Comparison of ENCODE assay signal across 8 cellular contexts in genomic region chr16:15650019-15650697, GRCh38. TPM values are rescaled to one million over a fixed set of nuclear protein-coding genes. Genes with fewer than 3 reads are reported as not detected.
DNase-seq lines count a peak whose midpoint lies in the region; ATAC-seq and TF ChIP-seq lines count a peak whose summit lies in the region.

TSS of gene NDE1 (plus strand) at chr16:15650245. CDS start at chr16:15664779, 14,534 bp downstream.

- peak within 1 kb of the TSS; percentile 89 for H3K9ac ChIP-seq in IMR-90 (ENCODE audit: low read depth, low read length)

- ATAC-seq in GM21526 (IDR thresholded peaks at IDR 0.05; ENCODE audit: low FRiP score, unreplicated experiment) (peak; percentile 56), IMR-90 (ENCODE audit: low read depth) (peak; percentile 96), Panc1 (peak; percentile 98)

- H3K27me3 ChIP-seq in IMR-90 (ENCODE audit: control insufficient read depth, insufficient read depth, low read length), result no peaks in the 10 kb centered on the region
- no peaks in the 10 kb centered on the region for H3K27me3 ChIP-seq in Panc1 (ENCODE audit: control insufficient read depth, insufficient read depth, low read length)
- H3K27me3 ChIP-seq in esophagus squamous epithelium, result no peaks in the 10 kb centered on the region

- H3K27ac ChIP-seq in IMR-90 (ENCODE audit: insufficient read depth, low read length) (peak within 1 kb of the TSS; percentile 73), Panc1 (ENCODE audit: low read length) (peak within 1 kb of the TSS; percentile 86), esophagus squamous epithelium (peak within 1 kb of the TSS; percentile 96 to 99 (median 97))

- H3K9me3 ChIP-seq in IMR-90 (ENCODE audit: control insufficient read depth, insufficient read depth, low read length) (no peaks in the 10 kb centered on the region), Panc1 (ENCODE audit: control insufficient read depth, insufficient read depth, low read depth, low read length) (no peaks in the 10 kb centered on the region), esophagus squamous epithelium (no peaks in the 10 kb centered on the region)

- peak within 1 kb of the TSS; percentile 96 for H3K23ac ChIP-seq in IMR-90 (ENCODE audit: low read depth, low read length)

- POLR2A ChIA-PET in IMR-90 (lab: Charles Lee; ENCODE audit: unreplicated experiment) (no interaction called here), Panc1 (lab: Charles Lee) (no interaction called here)

- H2BK120ac ChIP-seq in IMR-90 (ENCODE audit: low read depth, low read length), result peak within 1 kb of the TSS; percentile 76

- H3K4me1 ChIP-seq in IMR-90 (ENCODE audit: control insufficient read depth, insufficient read depth, low read length) (peaks cover 6% of the 10 kb centered on the region), Panc1 (ENCODE audit: control insufficient read depth, insufficient read depth, low read length) (peaks cover 25% of the 10 kb centered on the region), esophagus squamous epithelium (peaks cover 23 to 52% (median 26%) of the 10 kb centered on the region in 3 donors)

- peak within 1 kb of the TSS; percentile 43 for H2BK20ac ChIP-seq in IMR-90 (ENCODE audit: low read depth, low read length)

- peak; percentile 75 for DNase-seq in DMS153 (lab: John Stamatoyannopoulos, UW)
- peak; percentile 85 for DNase-seq in IMR-90
- DNase-seq in Panc1 (ENCODE audit: low read depth, low spot score), result no peak
- peak; percentile 88 to 92 for DNase-seq in activated T-cell treated with anti-CD3 and anti-CD28 coated beads, Interleukin-2, amount 50 U/mL, for 48 hours
- peak; percentile 19 for DNase-seq in esophagus squamous epithelium (lab: John Stamatoyannopoulos, UW)
- peak; percentile 92 for DNase-seq in myocyte (ENCODE audit: low read depth)
- DNase-seq in stimulated activated CD8-positive, alpha-beta memory T cell treated with anti-CD3 and anti-CD28 coated beads, Interleukin-7, amount 100 ng/mL, for 24 hours (ENCODE audit: low read depth), result peak; percentile 76

- H3K9me1 ChIP-seq in IMR-90 (ENCODE audit: insufficient read depth, low read length), result peaks cover 6% of the 10 kb centered on the region

- peak within 1 kb of the TSS; percentile 65; the same call in 1 of the 2 replicates for H3K56ac ChIP-seq in IMR-90 (ENCODE audit: extremely low read depth, insufficient read depth, low read length)

- H3K4ac ChIP-seq in IMR-90 (ENCODE audit: low read depth, low read length), result peak within 1 kb of the TSS; percentile 84

- H4K8ac ChIP-seq in IMR-90 (ENCODE audit: low read depth in 2 of 2, low read length in 2 of 2), result peak within 1 kb of the TSS; percentile 67 to 76; a peak in 2 of 4 replicates

- H3K4me3 ChIP-seq in IMR-90 (ENCODE audit: insufficient read depth, low read depth, low read length) (peak within 1 kb of the TSS; percentile 93), Panc1 (ENCODE audit: low read depth in 2 of 2, low read length in 2 of 2) (peak within 1 kb of the TSS; percentile 69 to 90), esophagus squamous epithelium (peak within 1 kb of the TSS; percentile 86 to 98 (median 96))

- H2AK9ac ChIP-seq in IMR-90 (replicated peaks; ENCODE audit: low read depth, low read length, poor library complexity), result peak within 1 kb of the TSS; percentile 95

- peak; percentile 68 for TF ChIP-seq POLR2A in IMR-90 (IDR thresholded peaks at IDR 0.05; ENCODE audit: low read depth, low read length)
- peak in 2 of 4 donors; percentile 77 to 89 for TF ChIP-seq POLR2A in esophagus squamous epithelium (IDR thresholded peaks at IDR 0.05)

- WGBS in IMR-90 (ENCODE audit: extremely low coverage in 2 of 2, insufficient read length in 1 of 2), 2 experiments, result 0% methylated on average over 49 of the region's 71 CpGs; no CpG with 5 or more reads in 1 of the 2 experiments
- 0 to 1% methylated on average over 15 to 23 of the region's 71 CpGs for WGBS in esophagus squamous epithelium, 2 donors

- peak within 1 kb of the TSS; percentile 93 for H2AFZ ChIP-seq in IMR-90 (replicated peaks; ENCODE audit: low read length, poor library complexity)

- in situ Hi-C loops in IMR-90 (cut with MboI; ENCODE audit: low sequenced_read_pairs), result no loop called here
- in situ Hi-C loops in Panc1 (cut with HindIII; ENCODE audit: low pct_unique_long_range_greater_than_20kb, low sequenced_read_pairs), result no loop called here

- H3K18ac ChIP-seq in IMR-90 (ENCODE audit: low read depth, low read length), result peak within 1 kb of the TSS; percentile 36

- H2BK5ac ChIP-seq in IMR-90 (ENCODE audit: low read depth, low read length, poor library complexity, severe bottlenecking), result peak within 1 kb of the TSS; percentile 64

- CTCF ChIA-PET in IMR-90 (lab: Yijun Ruan, JAX), result no interaction called here
- CTCF ChIA-PET in Panc1 (lab: Charles Lee), result no interaction called here

- H3K79me1 ChIP-seq in IMR-90 (ENCODE audit: low read depth in 1 of 2, low read length in 2 of 2), result peaks cover 24 to 48% of the 10 kb centered on the region in 2 experiments

- peak within 1 kb of the TSS; percentile 96 for H3K4me2 ChIP-seq in IMR-90 (ENCODE audit: low read depth, low read length)

- H3K14ac ChIP-seq in IMR-90 (replicated peaks; ENCODE audit: low read depth, low read length), result peak within 1 kb of the TSS; percentile 92

- TF ChIP-seq RAD21 in IMR-90 (IDR thresholded peaks at IDR 0.05; ENCODE audit: low read length), result no peak

- intact Hi-C loops in IMR-90 (cut with micrococcal nuclease) (loop anchor here (2.0 to 5.0 kb wide), 2 partner anchors 23 to 52 kb away; no protein-coding TSS in a partner anchor), Panc1 (cut with micrococcal nuclease; ENCODE audit: unreplicated experiment) (no loop called here), esophagus squamous epithelium (cut with DNase I) (no loop called here)

- H4K91ac ChIP-seq in IMR-90 (ENCODE audit: insufficient read depth, low read depth, low read length), result peak within 1 kb of the TSS; percentile 86

- peak within 1 kb of the TSS; percentile 76; the same call in 1 of the 3 replicates for H2BK15ac ChIP-seq in IMR-90 (ENCODE audit: low read depth, low read length)

- dilution Hi-C loops in IMR-90 (cut with HindIII; ENCODE audit: low sequenced_read_pairs, unreplicated experiment), result no loop called here

- peaks cover 30% of the 10 kb centered on the region for H4K20me1 ChIP-seq in IMR-90 (ENCODE audit: insufficient read depth, low read length)

- BruUV-seq in IMR-90 (replicated peaks; lab: Mats Ljungman, UMichigan), result no TSS peak
- no TSS peak for BruUV-seq in Panc1 (replicated peaks; lab: Mats Ljungman, UMichigan)

- TF ChIP-seq CTCF in IMR-90 (conservative IDR thresholded peaks at IDR 0.05; ENCODE audit: low read depth, low read length) (0 out of 2 replicates have a peak, but pooled peaks have one; percentile 0), Panc1 (IDR thresholded peaks at IDR 0.05) (no peak), esophagus squamous epithelium (IDR thresholded peaks at IDR 0.05) (peak in 2 of 6 experiments; percentile 8 to 12)

- H3K36me3 ChIP-seq in IMR-90 (ENCODE audit: control insufficient read depth, insufficient read depth, low read length) (no peaks in the 10 kb centered on the region), Panc1 (ENCODE audit: control insufficient read depth, insufficient read depth, low read length) (no peaks in the 10 kb centered on the region; the same call in 1 of the 2 replicates), esophagus squamous epithelium (peaks cover 0 to 11% (median 0%) of the 10 kb centered on the region in 3 donors)

- H4K5ac ChIP-seq in IMR-90 (ENCODE audit: low read depth, low read length), result peak within 1 kb of the TSS; percentile 7; the same call in 1 of the 2 replicates

- H2AK5ac ChIP-seq in IMR-90 (ENCODE audit: low read depth, low read length), result peak within 1 kb of the TSS; percentile 73; the same call in 1 of the 2 replicates

TF ChIP-seq in IMR-90, 13 proteins besides CTCF, POLR2A, EP300 and RAD21 (continues in another document):
- TF ChIP-seq RFX5 (IDR thresholded peaks at IDR 0.05; ENCODE audit: low read depth, low read length) (no peak), MXI1 (IDR thresholded peaks at IDR 0.05; ENCODE audit: borderline replicate concordance, low read depth, low read length) (peak; percentile 57; the same call in 1 of the 2 replicates), CEBPB (IDR thresholded peaks at IDR 0.05; ENCODE audit: low read depth, low read length) (no peak), CHD1 (IDR thresholded peaks at IDR 0.05; ENCODE audit: low read depth, low read length) (no peak), USF2 (IDR thresholded peaks at IDR 0.05; ENCODE audit: low read depth, low read length) (no peak), BHLHE40 (IDR thresholded peaks at IDR 0.05; ENCODE audit: low read depth, low read length) (no peak), RCOR1 (IDR thresholded peaks at IDR 0.05; ENCODE audit: insufficient replicate concordance, low read length) (no peak), NFE2L2 (IDR thresholded peaks at IDR 0.05; ENCODE audit: low read depth, low read length) (no peak), ELK1 (IDR thresholded peaks at IDR 0.05; ENCODE audit: borderline replicate concordance, low read depth, low read length) (no peak), MAZ (IDR thresholded peaks at IDR 0.05; ENCODE audit: borderline replicate concordance, low read depth, low read length) (peak; percentile 72; the same call in 1 of the 2 replicates), FOS (IDR thresholded peaks at IDR 0.05; ENCODE audit: low read depth, low read length) (no peak)

RNA-seq across cellular contexts. Expression of gene NDE1, which starts in this region (rescaled TPM):
- total RNA-seq in IMR-90 (2012; rRNA removed), result 29.2 and 34.4 TPM in 2 replicates
- polyA plus RNA-seq in IMR-90 (2012; rRNA removed), result 17.3 and 22.7 TPM in 2 replicates
- polyA plus RNA-seq in IMR-90 (2012; cell fraction: cytosol; rRNA removed), result 14.0 and 28.0 TPM in 2 replicates
- 8.8 and 21.5 TPM in 2 replicates for polyA plus RNA-seq in IMR-90 (2012; cell fraction: nucleus; rRNA removed; ENCODE audit: low replicate concordance)
- 99.1 TPM for total RNA-seq in Panc1 (2021; ENCODE audit: unreplicated experiment)
- polyA plus RNA-seq in Panc1 (2012; ENCODE audit: insufficient read length), result 56.6 TPM
- total RNA-seq in esophagus squamous epithelium, result 10 to 100 TPM; 22.4 to 40.6 (median 31.4) TPM
- total RNA-seq in myocyte, result 6.5 and 10.7 TPM in 2 replicates
- 14.6 TPM for polyA plus RNA-seq in myocyte (2012)
